ENCODE assay signal across 21 cellular contexts in the genomic region with DNA sequence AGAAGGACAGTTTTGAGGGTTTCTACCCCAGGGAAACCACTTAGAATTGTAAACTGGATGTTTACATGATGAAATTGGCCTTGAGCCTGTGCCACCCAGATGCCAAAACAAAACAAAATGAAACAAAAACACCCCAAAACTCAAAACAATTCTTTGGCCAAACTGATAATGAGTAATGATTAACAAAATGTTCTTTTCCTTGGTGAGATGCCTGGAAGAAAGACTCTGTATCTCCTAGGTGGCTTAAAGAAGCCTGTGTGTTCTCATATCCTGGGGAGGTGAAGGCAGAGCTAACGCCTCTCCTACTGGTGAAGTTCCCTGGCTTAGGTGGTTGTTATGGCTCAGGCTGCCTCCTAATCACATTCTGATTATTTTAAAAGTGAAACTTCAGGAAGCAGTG.
"Had no signal": no experiment of that assay in that cellular context is flagged by ENCODE, and none has a peak within 500 bp of the region (broad histone marks: within the 10 kb centered on the region; RNA-seq: fewer than 3 reads in every experiment).

No MANE protein-coding gene starts in this region.

- H3K36me3 Mint-ChIP-seq: activated naive CD8-positive, alpha-beta T cell; brain; mesothelial cell of epicardium had no signal

- H3K4me3 Mint-ChIP-seq: activated naive CD8-positive, alpha-beta T cell; activated T-cell treated with anti-CD3 and anti-CD28 coated beads, Interleukin-2, amount 50 U/mL, for 72 hours; brain; mesothelial cell of epicardium; nephron progenitor cell; T-helper 17 cell had no signal

- H3K27ac Mint-ChIP-seq: activated naive CD8-positive, alpha-beta T cell; activated T-cell treated with anti-CD3 and anti-CD28 coated beads, Interleukin-2, amount 50 U/mL, for 72 hours; brain; mesothelial cell of epicardium; nephron progenitor cell; T-helper 17 cell had no signal

- H3K4me1 Mint-ChIP-seq: brain, nephron progenitor cell, T-helper 17 cell had no signal

- H3K9me3 Mint-ChIP-seq: mesothelial cell of epicardium, nephron progenitor cell had no signal

- H3K9me3 ChIP-seq: heart left ventricle, lower lobe of right lung, transverse colon had no signal

- H3K36me3 ChIP-seq: heart left ventricle, lower lobe of right lung, transverse colon had no signal

- H3K27me3 Mint-ChIP-seq: activated naive CD8-positive, alpha-beta T cell; T-helper 17 cell had no signal

- H3K27me3 ChIP-seq: heart left ventricle, transverse colon had no signal

- H3K4me1 ChIP-seq: lower lobe of right lung, transverse colon had no signal

- ATAC-seq: activated T-cell treated with anti-CD3 and anti-CD28 coated beads, Interleukin-2, amount 50 U/mL, for 72 hours; left colon; lower lobe of right lung; T-helper 17 cell had no signal

- H3K4me3 ChIP-seq: coronary artery, heart left ventricle, lower lobe of right lung, transverse colon had no signal

- DNase-seq: activated CD4-positive, alpha-beta T cell treated with anti-CD3 and anti-CD28 coated beads for 4 hours; activated CD8-positive, alpha-beta memory T cell treated with anti-CD3 and anti-CD28 coated beads, Interleukin-2, amount 50 U/mL, for 48 hours; activated gamma-delta T cell treated with Interleukin-2 at 50 U/mL for 16 hours; activated T-cell treated with anti-CD3 and anti-CD28 coated beads, Interleukin-2, amount 50 U/mL, for 72 hours; amygdala; central memory CD4-positive, alpha-beta T cell; effector CD8-positive, alpha-beta T cell; foreskin melanocyte; heart left ventricle; left colon; lower lobe of right lung; nephron progenitor cell; occipital lobe; stimulated activated CD4-positive, alpha-beta T cell treated with anti-CD3 and anti-CD28 coated beads, Interleukin-4, amount 100 ng/mL, for 1 hour; stimulated activated naive CD4-positive, alpha-beta T cell; T-helper 17 cell; transverse colon had no signal

- H3K27ac ChIP-seq: heart left ventricle, lower lobe of right lung, transverse colon had no signal
